In the genomic region with DNA sequence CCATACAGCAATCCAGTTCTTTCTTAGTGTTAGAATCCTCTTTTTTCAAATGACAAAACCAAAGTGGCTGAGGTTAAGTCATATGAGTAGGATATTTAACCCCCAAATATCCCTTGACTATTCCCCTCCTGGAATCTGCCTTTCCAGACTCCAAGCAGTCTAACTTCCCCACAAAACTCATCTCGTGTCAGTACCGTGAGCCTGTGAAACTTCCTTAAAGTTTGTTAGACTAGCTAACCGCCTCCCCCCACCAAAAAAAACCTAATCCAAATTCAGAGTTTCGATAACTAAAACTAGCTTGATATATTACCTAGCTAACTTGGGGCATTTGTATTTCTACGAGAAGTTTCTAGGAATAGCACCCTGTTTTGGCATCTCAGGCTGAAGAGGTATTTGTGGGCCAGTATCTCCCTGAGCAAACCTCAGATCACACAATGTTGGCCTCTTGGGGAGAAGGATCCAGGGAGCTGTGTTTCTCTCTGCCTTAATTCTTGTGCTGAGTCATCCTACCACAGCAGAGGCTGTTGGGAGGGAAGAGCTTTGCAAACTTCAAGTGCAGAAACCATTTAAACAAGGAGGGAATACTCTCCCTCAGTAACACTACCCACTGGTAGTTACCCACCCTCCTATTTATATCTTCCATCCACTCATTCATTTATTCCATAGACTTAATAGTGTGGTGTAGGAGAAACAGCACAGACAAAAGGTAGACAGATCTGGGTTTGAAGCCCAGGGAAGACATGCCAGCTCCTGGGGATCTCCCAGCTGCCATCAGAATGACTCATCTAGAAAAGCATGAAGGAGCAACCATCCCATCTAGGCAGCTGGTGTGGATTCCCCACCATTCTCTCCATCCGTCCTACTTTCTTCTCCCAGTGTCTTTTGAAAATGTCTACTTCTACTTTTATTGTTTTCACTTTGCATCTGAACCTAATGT, we compare ENCODE assay signal across 9 cellular contexts. TPM values are rescaled to one million over a fixed set of nuclear protein-coding genes. Genes with fewer than 3 reads are reported as not detected.
A peak's percentile ranks its signal among the peaks of the same experiment; 100 is the strongest.
DNase-seq lines count a peak whose midpoint lies in the region; ATAC-seq and TF ChIP-seq lines count a peak whose summit lies in the region.
"Had no signal": no experiment of that assay in that cellular context is flagged by ENCODE, and none has a peak within 500 bp of the region (broad histone marks: within the 10 kb centered on the region; RNA-seq: fewer than 3 reads in every experiment).

No MANE protein-coding gene starts in this region.

- peak overlapping the region; percentile 58 for H3K27ac Mint-ChIP-seq in activated T-helper 17 cell treated with anti-CD3 and anti-CD28 coated beads, Interleukin-2, amount 50 U/mL, for 72 hours

- peak; percentile 52 for ATAC-seq in GM19035 (IDR thresholded peaks at IDR 0.05; ENCODE audit: unreplicated experiment)
- peak; percentile 63 for ATAC-seq in HG03175 (IDR thresholded peaks at IDR 0.05; ENCODE audit: unreplicated experiment)
- peak; percentile 79 for ATAC-seq in activated T-helper 17 cell treated with anti-CD3 and anti-CD28 coated beads, Interleukin-2, amount 50 U/mL, for 72 hours (replicated peaks)

- peaks cover 7% of the 10 kb centered on the region for H3K4me1 Mint-ChIP-seq in activated T-helper 17 cell treated with anti-CD3 and anti-CD28 coated beads, Interleukin-2, amount 50 U/mL, for 72 hours
- H3K4me1 Mint-ChIP-seq: central memory CD8-positive, alpha-beta T cell had no signal

- no peak overlapping the region for H3K4me3 ChIP-seq in AG09309 (ENCODE audit: control insufficient read depth, low read depth, low read length)

- peaks cover 5% of the 10 kb centered on the region for H3K9me3 Mint-ChIP-seq in activated T-helper 17 cell treated with anti-CD3 and anti-CD28 coated beads, Interleukin-2, amount 50 U/mL, for 72 hours

- DNase-seq in AG09309 (ENCODE audit: low read depth) (peak; percentile 57), medulla oblongata (ENCODE audit: extremely low spot score) (peak; percentile 5), NCI-H524 treated with DMSO at 0.1 percent for 48 hours (lab: John Stamatoyannopoulos, UW) (no peak), GM19238 (ENCODE audit: insufficient read length, low spot score) (no peak), NCI-H1694 (lab: John Stamatoyannopoulos, UW) (no peak)

- no peak overlapping the region for H3K4me3 Mint-ChIP-seq in activated T-helper 17 cell treated with anti-CD3 and anti-CD28 coated beads, Interleukin-2, amount 50 U/mL, for 72 hours
- H3K4me3 Mint-ChIP-seq: central memory CD8-positive, alpha-beta T cell had no signal

- no peaks in the 10 kb centered on the region for H3K36me3 Mint-ChIP-seq in activated T-helper 17 cell treated with anti-CD3 and anti-CD28 coated beads, Interleukin-2, amount 50 U/mL, for 72 hours (ENCODE audit: low read depth)

- no peaks in the 10 kb centered on the region for H3K27me3 Mint-ChIP-seq in activated T-helper 17 cell treated with anti-CD3 and anti-CD28 coated beads, Interleukin-2, amount 50 U/mL, for 72 hours
- H3K27me3 Mint-ChIP-seq: central memory CD8-positive, alpha-beta T cell had no signal

- no peak for TF ChIP-seq CTCF in AG09309 (IDR thresholded peaks at IDR 0.05; ENCODE audit: control insufficient read depth, insufficient read depth, low read depth, low read length, missing control alignments)

RNA-seq across cellular contexts. Expression of gene TXK, which starts 39.3 kb away (rescaled TPM):
- total RNA-seq in activated T-helper 17 cell treated with anti-CD3 and anti-CD28 coated beads, Interleukin-2, amount 50 U/mL, for 72 hours = 10 to 100 TPM; 26.8 to 28.8 TPM

Comparison
In these comparisons a context has a peak if more than half of its experiments do, and no peak if none do; other contexts are left out.
1. DNase-seq: peak in AG09309 (single experiment) and medulla oblongata (single experiment); none in NCI-H524 treated with DMSO at 0.1 percent for 48 hours (single experiment), GM19238 (single experiment) and NCI-H1694 (single experiment).
2. Peak in every context shown above with its lines, with median percentiles within 50 percentile points of each other: ATAC-seq.